Comparison of ENCODE assay signal across 29 cellular contexts in genomic region chr1:154816937-154817336, GRCh38. TPM values are rescaled to one million over a fixed set of nuclear protein-coding genes. Genes with fewer than 3 reads are reported as not detected.
"Had no signal": no experiment of that assay in that cellular context is flagged by ENCODE, and none has a peak within 500 bp of the region (broad histone marks: within the 10 kb centered on the region; RNA-seq: fewer than 3 reads in every experiment).

No MANE protein-coding gene starts in this region.

- H3K27ac ChIP-seq: esophagus muscularis mucosa, foreskin keratinocyte, gastrocnemius medialis, heart right ventricle had no signal

- H3K36me3 ChIP-seq: gastrocnemius medialis, heart right ventricle had no signal

- H3K36me3 Mint-ChIP-seq: activated naive CD8-positive, alpha-beta T cell; T-cell had no signal

- H3K27me3 Mint-ChIP-seq: activated naive CD8-positive, alpha-beta T cell; activated T-cell treated with anti-CD3 and anti-CD28 coated beads, Interleukin-2, amount 50 U/mL, for 24 hours had no signal

- H3K9me3 Mint-ChIP-seq: activated CD4-positive, alpha-beta memory T cell treated with anti-CD3 and anti-CD28 coated beads, Interleukin-2, amount 10 ng/mL, durations not matched to agents 7 days and 5 days; activated CD4-positive, alpha-beta T cell treated with anti-CD3 and anti-CD28 coated beads, Interleukin-2, amount 10 ng/mL, durations not matched to agents 7 days and 5 days; activated T-cell treated with anti-CD3 and anti-CD28 coated beads, Interleukin-2, amount 50 U/mL, for 24 hours; activated T-cell treated with anti-CD3 and anti-CD28 coated beads, Interleukin-2, amount 50 U/mL, for 72 hours; effector memory CD8-positive, alpha-beta T cell; T-cell; T-helper 1 cell treated with Interleukin-12 subunit alpha and Interleukin-12 subunit beta and Interleukin-4 antibody, amounts not matched to agents 30 μg/mL and 1 μg/mL, for 36 hours; T-helper 2 cell treated with Interferon-gamma antibody and Interleukin-4, amounts not matched to agents 5 μg/mL and 100 μg/mL, for 36 hours had no signal

- H3K4me3 Mint-ChIP-seq: activated CD4-positive, alpha-beta memory T cell treated with anti-CD3 and anti-CD28 coated beads, Interleukin-2, amount 10 ng/mL, durations not matched to agents 7 days and 5 days; activated CD4-positive, alpha-beta T cell treated with anti-CD3 and anti-CD28 coated beads, Interleukin-2, amount 10 ng/mL, durations not matched to agents 7 days and 5 days; activated naive CD8-positive, alpha-beta T cell; activated T-cell treated with anti-CD3 and anti-CD28 coated beads, Interleukin-2, amount 50 U/mL, for 24 hours; activated T-cell treated with anti-CD3 and anti-CD28 coated beads, Interleukin-2, amount 50 U/mL, for 72 hours; effector memory CD8-positive, alpha-beta T cell; T-cell; T-helper 1 cell treated with Interleukin-12 subunit alpha and Interleukin-12 subunit beta and Interleukin-4 antibody, amounts not matched to agents 30 μg/mL and 1 μg/mL, for 36 hours; T-helper 2 cell treated with Interferon-gamma antibody and Interleukin-4, amounts not matched to agents 5 μg/mL and 100 μg/mL, for 36 hours had no signal

- H3K4me1 Mint-ChIP-seq: activated CD4-positive, alpha-beta memory T cell treated with anti-CD3 and anti-CD28 coated beads, Interleukin-2, amount 10 ng/mL, durations not matched to agents 7 days and 5 days; activated CD4-positive, alpha-beta T cell treated with anti-CD3 and anti-CD28 coated beads, Interleukin-2, amount 10 ng/mL, durations not matched to agents 7 days and 5 days had no signal

- H3K27me3 ChIP-seq: esophagus muscularis mucosa, foreskin keratinocyte, gastrocnemius medialis, heart right ventricle had no signal

- H3K27ac Mint-ChIP-seq: activated CD4-positive, alpha-beta memory T cell treated with anti-CD3 and anti-CD28 coated beads, Interleukin-2, amount 10 ng/mL, durations not matched to agents 7 days and 5 days; activated CD4-positive, alpha-beta T cell treated with anti-CD3 and anti-CD28 coated beads, Interleukin-2, amount 10 ng/mL, durations not matched to agents 7 days and 5 days; activated naive CD8-positive, alpha-beta T cell; activated T-cell treated with anti-CD3 and anti-CD28 coated beads, Interleukin-2, amount 50 U/mL, for 24 hours; activated T-cell treated with anti-CD3 and anti-CD28 coated beads, Interleukin-2, amount 50 U/mL, for 72 hours; T-cell; T-helper 1 cell treated with Interleukin-12 subunit alpha and Interleukin-12 subunit beta and Interleukin-4 antibody, amounts not matched to agents 30 μg/mL and 1 μg/mL, for 36 hours; T-helper 2 cell treated with Interferon-gamma antibody and Interleukin-4, amounts not matched to agents 5 μg/mL and 100 μg/mL, for 36 hours had no signal

- H3K4me3 ChIP-seq: esophagus muscularis mucosa, gastrocnemius medialis, heart right ventricle had no signal

- H3K9me3 ChIP-seq: esophagus muscularis mucosa, gastrocnemius medialis, heart right ventricle had no signal

- DNase-seq: activated CD4-positive, alpha-beta memory T cell treated with anti-CD3 and anti-CD28 coated beads, Interleukin-2, amount 10 ng/mL, durations not matched to agents 7 days and 5 days; activated CD4-positive, alpha-beta T cell treated with anti-CD3 and anti-CD28 coated beads for 1 hour; activated CD4-positive, alpha-beta T cell treated with anti-CD3 and anti-CD28 coated beads for 4 hours; activated CD4-positive, alpha-beta T cell treated with anti-CD3 and anti-CD28 coated beads, Interleukin-2, amount 10 ng/mL, durations not matched to agents 7 days and 5 days; activated CD4-positive, alpha-beta T cell treated with anti-CD3 and anti-CD28 coated beads, Interleukin-2, amount 50 U/mL, for 4 hours; activated CD8-positive, alpha-beta memory T cell treated with anti-CD3 and anti-CD28 coated beads, Interleukin-2, amount 50 U/mL, for 48 hours; activated gamma-delta T cell; activated naive CD4-positive, alpha-beta T cell; activated naive CD4-positive, alpha-beta T cell treated with anti-CD3 and anti-CD28 coated beads, Interleukin-2, amount 50 U/mL, for 16 hours; activated T-cell treated with anti-CD3 and anti-CD28 coated beads for 4 hours; activated T-cell treated with anti-CD3 and anti-CD28 coated beads, Interleukin-2, amount 50 U/mL, for 24 hours; activated T-cell treated with anti-CD3 and anti-CD28 coated beads, Interleukin-2, amount 50 U/mL, for 72 hours; amniotic stem cell; anterior cingulate cortex; caudate nucleus; cortex of kidney; dermis blood vessel endothelial cell; effector CD4-positive, alpha-beta T cell; effector memory CD8-positive, alpha-beta T cell; erythroblast; foreskin keratinocyte; gastrocnemius medialis; heart right ventricle; T-cell; T1000 had no signal

RNA-seq across cellular contexts. Expression of gene KCNN3, which starts 53.1 kb away (rescaled TPM):
- polyA plus RNA-seq: foreskin keratinocyte had no signal
